Comparison of ENCODE assay signal across 13 cellular contexts in the genomic region with DNA sequence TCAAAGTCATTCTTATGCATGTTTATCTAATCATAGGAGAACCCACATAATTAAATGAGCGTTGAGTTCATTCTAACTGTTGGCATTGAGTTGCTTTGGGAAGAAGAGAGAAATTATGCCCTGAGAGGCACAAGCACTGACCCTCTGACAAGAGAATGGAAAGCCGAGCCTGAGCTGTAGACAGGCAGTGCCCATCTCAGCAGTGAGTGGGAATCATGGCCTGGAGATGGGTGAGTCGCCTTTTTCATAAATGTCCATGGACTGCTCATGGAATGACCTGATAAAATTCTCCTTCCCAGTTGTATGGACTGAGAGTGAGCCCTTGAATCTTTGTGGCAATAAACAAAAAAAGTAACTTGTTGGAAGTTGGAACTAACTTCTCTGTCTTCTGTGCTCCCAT. TPM values are rescaled to one million over a fixed set of nuclear protein-coding genes. Genes with fewer than 3 reads are reported as not detected.
"Had no signal": no experiment of that assay in that cellular context is flagged by ENCODE, and none has a peak within 500 bp of the region (broad histone marks: within the 10 kb centered on the region; RNA-seq: fewer than 3 reads in every experiment).

No MANE protein-coding gene starts in this region.

- H3K4me3 ChIP-seq: lower lobe of right lung, mucosa of descending colon, right atrium auricular region, spleen had no signal

- H3K36me3 ChIP-seq: brain microvascular endothelial cell, lower lobe of right lung, right atrium auricular region, spleen had no signal

- H3K27ac ChIP-seq: brain microvascular endothelial cell, lower lobe of right lung, right atrium auricular region, spleen had no signal

- H3K27me3 ChIP-seq: brain microvascular endothelial cell, right atrium auricular region, spleen had no signal

- DNase-seq: activated CD4-positive, alpha-beta T cell treated with anti-CD3 and anti-CD28 coated beads, Interleukin-2, amount 10 ng/mL, durations not matched to agents 7 days and 5 days; activated T-cell treated with anti-CD3 and anti-CD28 coated beads for 4 hours; effector memory CD8-positive, alpha-beta T cell; hypothalamus; lower lobe of right lung; mucosa of descending colon; natural killer cell; nucleus accumbens; spleen; stimulated activated CD4-positive, alpha-beta T cell treated with anti-CD3 and anti-CD28 coated beads, Interleukin-1b, Interleukin-23, amount 100 ng/mL, for 48 hours; stimulated activated naive B cell treated with anti-CD40 and anti-IgM and Interleukin-4, amounts not matched to agents 10 μg/mL and 1 μg/mL and 100 μg/mL, for 72 hours had no signal

- H3K9me3 ChIP-seq: lower lobe of right lung, mucosa of descending colon, right atrium auricular region, spleen had no signal

- ATAC-seq: effector memory CD8-positive, alpha-beta T cell; mucosa of descending colon; natural killer cell had no signal

RNA-seq across cellular contexts. Expression of gene MYO3B, which starts 21.4 kb away (rescaled TPM):
- total RNA-seq: lower lobe of right lung, right atrium auricular region had no signal
